In genomic region chr4:1347410-1347864, GRCh38 we compare ENCODE assay signal across 7 cellular contexts. TPM values are rescaled to one million over a fixed set of nuclear protein-coding genes. Genes with fewer than 3 reads are reported as not detected.
DNase-seq lines count a peak whose midpoint lies in the region; ATAC-seq, FAIRE-seq and TF ChIP-seq lines count a peak whose summit lies in the region.

No MANE protein-coding gene starts in this region.

- no peaks in the 10 kb centered on the region for H3K27me3 Mint-ChIP-seq in chondrocyte (ENCODE audit: low read depth)

- H3K4me3 Mint-ChIP-seq in chondrocyte (ENCODE audit: unreplicated experiment): peak overlapping the region; percentile 81

- no peak for FAIRE-seq in HTR-8/SVneo (lab: Jason Lieb, UNC)

- peak; percentile 68 for DNase-seq in GM04504 (ENCODE audit: low read depth)
- DNase-seq in HTR-8/SVneo (ENCODE audit: insufficient read length, low spot score): peak; percentile 53
- DNase-seq in T-helper 1 cell: peak in 3 of 5 donors; percentile 20 to 58 (median 22)
- no peak for DNase-seq in chondrocyte (ENCODE audit: low spot score)
- DNase-seq in kidney glomerular epithelial cell (lab: John Stamatoyannopoulos, UW): peak; percentile 60
- DNase-seq in stimulated activated CD4-positive, alpha-beta T cell treated with anti-CD3 and anti-CD28 coated beads, Interleukin-12 subunit alpha, Interleukin-12 subunit beta, amount 100 ng/mL, for 4 hours: peak; percentile 40

- peak; percentile 33 for TF ChIP-seq CTCF in chondrocyte (IDR thresholded peaks at IDR 0.05)

- H3K27ac Mint-ChIP-seq in chondrocyte (ENCODE audit: unreplicated experiment): peak overlapping the region; percentile 93

- H3K9me3 Mint-ChIP-seq in chondrocyte (ENCODE audit: low read depth): no peaks in the 10 kb centered on the region

- H3K36me3 Mint-ChIP-seq in chondrocyte (ENCODE audit: low read depth): peaks cover 3% of the 10 kb centered on the region

- ATAC-seq in GM21515 (IDR thresholded peaks at IDR 0.05; ENCODE audit: unreplicated experiment): peak; percentile 29

- H3K4me1 Mint-ChIP-seq in chondrocyte (ENCODE audit: low read depth): peaks cover 47% of the 10 kb centered on the region

RNA-seq across cellular contexts. Expression of gene UVSSA, which starts 0.4 kb away (rescaled TPM):
- total RNA-seq in chondrocyte: 20.7 to 35.1 TPM (median 20.9 TPM) in 3 replicates

RNA-seq across cellular contexts. Expression of gene MAEA, which starts 57.7 kb away (rescaled TPM):
- 54.4 to 62.6 TPM (median 56.3 TPM) in 3 replicates for total RNA-seq in chondrocyte

RNA-seq across cellular contexts. Expression of gene NKX1-1, which starts 58.8 kb away (rescaled TPM):
- not detected in 3 replicates for total RNA-seq in chondrocyte
